In genomic region chr14:22846811-22847307, GRCh38 we compare ENCODE assay signal across 2 cellular contexts.
TF ChIP-seq lines count a peak whose summit lies in the region.

No MANE protein-coding gene starts in this region.

TF ChIP-seq in SK-N-SH, 30 proteins besides CTCF, POLR2A, EP300 and RAD21:
- TF ChIP-seq, protein P1, sequence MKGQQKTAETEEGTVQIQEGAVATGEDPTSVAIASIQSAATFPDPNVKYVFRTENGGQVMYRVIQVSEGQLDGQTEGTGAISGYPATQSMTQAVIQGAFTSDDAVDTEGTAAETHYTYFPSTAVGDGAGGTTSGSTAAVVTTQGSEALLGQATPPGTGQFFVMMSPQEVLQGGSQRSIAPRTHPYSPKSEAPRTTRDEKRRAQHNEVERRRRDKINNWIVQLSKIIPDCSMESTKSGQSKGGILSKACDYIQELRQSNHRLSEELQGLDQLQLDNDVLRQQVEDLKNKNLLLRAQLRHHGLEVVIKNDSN (IDR thresholded peaks at IDR 0.05; ENCODE audit: borderline replicate concordance, low read depth), result no peak
- TF ChIP-seq PBX3 (IDR thresholded peaks at IDR 0.05) (no peak), SMC3 (IDR thresholded peaks at IDR 0.05; ENCODE audit: low read depth, low read length) (no peak)
TF ChIP-seq in SK-N-SH: peak in this region for 0.

TF ChIP-seq in SK-N-SH treated with all-trans-retinoic acid at 6 μM for 48 hours, 23 proteins besides CTCF, POLR2A, EP300 and RAD21:
- TF ChIP-seq TCF4 (CRISPR knock-in tag; IDR thresholded peaks at IDR 0.05; ENCODE audit: borderline replicate concordance), result no peak
- TF ChIP-seq RARB (CRISPR knock-in tag; IDR thresholded peaks at IDR 0.05), result no peak
- no peak for TF ChIP-seq GLIS3 (CRISPR knock-in tag; IDR thresholded peaks at IDR 0.05)
- TF ChIP-seq PATZ1 (CRISPR knock-in tag; IDR thresholded peaks at IDR 0.05; ENCODE audit: borderline replicate concordance), result no peak
- TF ChIP-seq ARNTL (CRISPR knock-in tag; IDR thresholded peaks at IDR 0.05; ENCODE audit: borderline replicate concordance, low read depth), result no peak
- TF ChIP-seq, protein P2, sequence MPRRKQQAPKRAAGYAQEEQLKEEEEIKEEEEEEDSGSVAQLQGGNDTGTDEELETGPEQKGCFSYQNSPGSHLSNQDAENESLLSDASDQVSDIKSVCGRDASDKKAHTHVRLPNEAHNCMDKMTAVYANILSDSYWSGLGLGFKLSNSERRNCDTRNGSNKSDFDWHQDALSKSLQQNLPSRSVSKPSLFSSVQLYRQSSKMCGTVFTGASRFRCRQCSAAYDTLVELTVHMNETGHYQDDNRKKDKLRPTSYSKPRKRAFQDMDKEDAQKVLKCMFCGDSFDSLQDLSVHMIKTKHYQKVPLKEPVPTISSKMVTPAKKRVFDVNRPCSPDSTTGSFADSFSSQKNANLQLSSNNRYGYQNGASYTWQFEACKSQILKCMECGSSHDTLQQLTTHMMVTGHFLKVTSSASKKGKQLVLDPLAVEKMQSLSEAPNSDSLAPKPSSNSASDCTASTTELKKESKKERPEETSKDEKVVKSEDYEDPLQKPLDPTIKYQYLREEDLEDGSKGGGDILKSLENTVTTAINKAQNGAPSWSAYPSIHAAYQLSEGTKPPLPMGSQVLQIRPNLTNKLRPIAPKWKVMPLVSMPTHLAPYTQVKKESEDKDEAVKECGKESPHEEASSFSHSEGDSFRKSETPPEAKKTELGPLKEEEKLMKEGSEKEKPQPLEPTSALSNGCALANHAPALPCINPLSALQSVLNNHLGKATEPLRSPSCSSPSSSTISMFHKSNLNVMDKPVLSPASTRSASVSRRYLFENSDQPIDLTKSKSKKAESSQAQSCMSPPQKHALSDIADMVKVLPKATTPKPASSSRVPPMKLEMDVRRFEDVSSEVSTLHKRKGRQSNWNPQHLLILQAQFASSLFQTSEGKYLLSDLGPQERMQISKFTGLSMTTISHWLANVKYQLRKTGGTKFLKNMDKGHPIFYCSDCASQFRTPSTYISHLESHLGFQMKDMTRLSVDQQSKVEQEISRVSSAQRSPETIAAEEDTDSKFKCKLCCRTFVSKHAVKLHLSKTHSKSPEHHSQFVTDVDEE (CRISPR knock-in tag; IDR thresholded peaks at IDR 0.05), result no peak
- no peak for TF ChIP-seq OSR1 (CRISPR knock-in tag; IDR thresholded peaks at IDR 0.05)
- TF ChIP-seq SNAI2 (CRISPR knock-in tag; IDR thresholded peaks at IDR 0.05), result no peak
- no peak for TF ChIP-seq ZNF565 (CRISPR knock-in tag; conservative IDR thresholded peaks at IDR 0.05; ENCODE audit: low read depth)
- no peak for TF ChIP-seq POU6F1 (CRISPR knock-in tag; IDR thresholded peaks at IDR 0.05; ENCODE audit: borderline replicate concordance, low read depth)
- TF ChIP-seq, protein P3, sequence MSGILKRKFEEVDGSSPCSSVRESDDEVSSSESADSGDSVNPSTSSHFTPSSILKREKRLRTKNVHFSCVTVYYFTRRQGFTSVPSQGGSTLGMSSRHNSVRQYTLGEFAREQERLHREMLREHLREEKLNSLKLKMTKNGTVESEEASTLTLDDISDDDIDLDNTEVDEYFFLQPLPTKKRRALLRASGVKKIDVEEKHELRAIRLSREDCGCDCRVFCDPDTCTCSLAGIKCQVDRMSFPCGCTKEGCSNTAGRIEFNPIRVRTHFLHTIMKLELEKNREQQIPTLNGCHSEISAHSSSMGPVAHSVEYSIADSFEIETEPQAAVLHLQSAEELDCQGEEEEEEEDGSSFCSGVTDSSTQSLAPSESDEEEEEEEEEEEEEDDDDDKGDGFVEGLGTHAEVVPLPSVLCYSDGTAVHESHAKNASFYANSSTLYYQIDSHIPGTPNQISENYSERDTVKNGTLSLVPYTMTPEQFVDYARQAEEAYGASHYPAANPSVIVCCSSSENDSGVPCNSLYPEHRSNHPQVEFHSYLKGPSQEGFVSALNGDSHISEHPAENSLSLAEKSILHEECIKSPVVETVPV (CRISPR knock-in tag; IDR thresholded peaks at IDR 0.05), result no peak
- TF ChIP-seq ZNF70 (CRISPR knock-in tag; IDR thresholded peaks at IDR 0.05), result no peak
- TF ChIP-seq CSDC2 (CRISPR knock-in tag; IDR thresholded peaks at IDR 0.05), result no peak
- TF ChIP-seq TOX (CRISPR knock-in tag; IDR thresholded peaks at IDR 0.05; ENCODE audit: borderline replicate concordance), result no peak
- TF ChIP-seq BACH2 (CRISPR knock-in tag; IDR thresholded peaks at IDR 0.05; ENCODE audit: borderline replicate concordance), result no peak
